In the genomic region with DNA sequence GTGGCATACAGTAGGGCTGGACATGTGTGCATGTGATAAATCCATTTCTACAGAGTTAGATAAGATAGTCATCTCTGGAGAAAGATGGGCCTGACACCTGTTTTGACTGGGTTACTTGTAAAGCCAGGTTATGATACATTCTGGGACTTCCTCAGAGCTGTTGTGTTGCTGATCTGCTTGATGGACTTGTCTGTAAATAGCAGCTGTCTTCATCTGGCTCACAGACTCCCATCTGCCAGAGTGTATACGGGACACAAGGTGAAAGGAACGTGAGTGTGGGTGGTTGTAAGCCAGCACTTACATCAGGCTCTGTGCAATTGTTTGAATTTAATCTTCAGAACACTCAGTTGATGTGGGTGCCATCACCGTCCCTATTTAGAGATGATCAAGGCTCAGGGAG, we compare ENCODE assay signal across 18 cellular contexts. TPM values are rescaled to one million over a fixed set of nuclear protein-coding genes. Genes with fewer than 3 reads are reported as not detected.
DNase-seq lines count a peak whose midpoint lies in the region; ATAC-seq, FAIRE-seq and TF ChIP-seq lines count a peak whose summit lies in the region.
"Had no signal": no experiment of that assay in that cellular context is flagged by ENCODE, and none has a peak within 500 bp of the region (broad histone marks: within the 10 kb centered on the region; RNA-seq: fewer than 3 reads in every experiment).

No MANE protein-coding gene starts in this region.

- no peaks in the 10 kb centered on the region for H3K9me3 ChIP-seq in psoas muscle
- no peaks in the 10 kb centered on the region for H3K9me3 ChIP-seq in tibial nerve
- H3K9me3 ChIP-seq in CD8-positive, alpha-beta T cell (ENCODE audit: low read length): no peaks in the 10 kb centered on the region
- H3K9me3 ChIP-seq: BLaER1 had no signal

- TF ChIP-seq POLR2A in tibial nerve (IDR thresholded peaks at IDR 0.05): no peak

- no peaks in the 10 kb centered on the region for H3K27me3 ChIP-seq in bronchial epithelial cell (ENCODE audit: control insufficient read depth, insufficient read depth, low read length)
- no peaks in the 10 kb centered on the region for H3K27me3 ChIP-seq in psoas muscle (ENCODE audit: insufficient read depth in 3 of 3, low read length in 2 of 3)
- H3K27me3 ChIP-seq in tibial nerve: no peaks in the 10 kb centered on the region
- no peaks in the 10 kb centered on the region for H3K27me3 ChIP-seq in CD8-positive, alpha-beta T cell (ENCODE audit: insufficient read depth, low read length)
- H3K27me3 ChIP-seq: BLaER1, cardiac muscle cell, neural progenitor cell had no signal

- H3K4me1 Mint-ChIP-seq in CD8-positive, alpha-beta T cell (ENCODE audit: low read depth): no peaks in the 10 kb centered on the region

- H3K4me3 Mint-ChIP-seq in CD8-positive, alpha-beta T cell: no peak overlapping the region
- H3K4me3 Mint-ChIP-seq: activated naive CD8-positive, alpha-beta T cell; neural progenitor cell had no signal

- intact Hi-C loops in psoas muscle (cut with DNase I): loop anchor here in 1 of 2 donors (5.0 kb wide), 1 partner anchor 109 kb away; a partner anchor contains a TSS
- intact Hi-C loops in CD8-positive, alpha-beta T cell (cut with DNase I, micrococcal nuclease): no loop called here

- no peak for DNase-seq in bronchial epithelial cell (ENCODE audit: low read depth)
- no peak for DNase-seq in psoas muscle
- DNase-seq in tibial nerve (ENCODE audit: low spot score in 2 of 2): no peak
- DNase-seq in islet precursor cell: no peak
- no peak for DNase-seq in CD8-positive, alpha-beta T cell
- DNase-seq: DMS79, Kasumi-1, mesendoderm, NCI-H1417 treated with DMSO at 0.1 percent for 48 hours, NCI-H446 had no signal

- peak; percentile 52 for ATAC-seq in GM18517 (IDR thresholded peaks at IDR 0.05; ENCODE audit: unreplicated experiment)
- peak; percentile 42 for ATAC-seq in HG02678 (IDR thresholded peaks at IDR 0.05; ENCODE audit: unreplicated experiment)
- ATAC-seq in psoas muscle: peak; percentile 87 to 89 (median 88)
- no peak for ATAC-seq in GM19324 (IDR thresholded peaks at IDR 0.05; ENCODE audit: low FRiP score, unreplicated experiment)
- ATAC-seq in CD8-positive, alpha-beta T cell: no peak

- no peak for TF ChIP-seq EP300 in tibial nerve (IDR thresholded peaks at IDR 0.05)

- H3K9me3 Mint-ChIP-seq in CD8-positive, alpha-beta T cell: no peaks in the 10 kb centered on the region
- H3K9me3 Mint-ChIP-seq: neural progenitor cell had no signal

- POLR2A ChIA-PET in CD8-positive, alpha-beta T cell (lab: Charles Lee): no interaction called here

- FAIRE-seq in bronchial epithelial cell (lab: Jason Lieb, UNC): peak; percentile 88

- WGBS in psoas muscle, 3 donors: 25 to 37% (median 25%) methylated on average over 3 of the region's 3 CpGs
- 73 to 92% methylated on average over 3 of the region's 3 CpGs for WGBS in tibial nerve, 2 donors

- TF ChIP-seq CTCF in bronchial epithelial cell (IDR thresholded peaks at IDR 0.05; ENCODE audit: insufficient read depth, low read length, severe bottlenecking) (no peak), psoas muscle (IDR thresholded peaks at IDR 0.05) (no peak), tibial nerve (IDR thresholded peaks at IDR 0.05) (no peak)
- no peak for TF ChIP-seq CTCF in CD8-positive, alpha-beta T cell (IDR thresholded peaks at IDR 0.05)

- no peaks in the 10 kb centered on the region for H3K36me3 ChIP-seq in bronchial epithelial cell (ENCODE audit: control insufficient read depth, insufficient read depth, low read length)
- no peaks in the 10 kb centered on the region for H3K36me3 ChIP-seq in psoas muscle (ENCODE audit: insufficient read depth in 1 of 2, low read depth in 1 of 2)
- no peaks in the 10 kb centered on the region for H3K36me3 ChIP-seq in tibial nerve
- no peaks in the 10 kb centered on the region for H3K36me3 ChIP-seq in CD8-positive, alpha-beta T cell (ENCODE audit: insufficient read depth, low read length)
- H3K36me3 ChIP-seq: BLaER1, cardiac muscle cell, neural progenitor cell had no signal

- peak overlapping the region; percentile 86 for H3K27ac ChIP-seq in psoas muscle
- no peak overlapping the region for H3K27ac ChIP-seq in tibial nerve
- no peak overlapping the region for H3K27ac ChIP-seq in CD8-positive, alpha-beta T cell (ENCODE audit: low read depth, low read length)
- H3K27ac ChIP-seq: BLaER1, cardiac muscle cell, neural progenitor cell, skin epidermis had no signal

- H3K4me3 ChIP-seq in bronchial epithelial cell (ENCODE audit: low read depth, low read length): no peak overlapping the region
- H3K4me3 ChIP-seq in psoas muscle: no peak overlapping the region
- H3K4me3 ChIP-seq in tibial nerve: no peak overlapping the region
- H3K4me3 ChIP-seq in CD8-positive, alpha-beta T cell (ENCODE audit: low read depth, low read length): no peak overlapping the region
- H3K4me3 ChIP-seq: BLaER1, cardiac muscle cell, neural progenitor cell, skin epidermis had no signal

- no peaks in the 10 kb centered on the region for H3K36me3 Mint-ChIP-seq in CD8-positive, alpha-beta T cell
- H3K36me3 Mint-ChIP-seq: activated naive CD8-positive, alpha-beta T cell; neural progenitor cell had no signal

- CTCF ChIA-PET in CD8-positive, alpha-beta T cell (lab: Charles Lee): no interaction called here

- no peak overlapping the region for H3K27ac Mint-ChIP-seq in CD8-positive, alpha-beta T cell
- H3K27ac Mint-ChIP-seq: activated naive CD8-positive, alpha-beta T cell; neural progenitor cell had no signal

- peaks cover 46% of the 10 kb centered on the region for H3K4me1 ChIP-seq in psoas muscle
- H3K4me1 ChIP-seq in tibial nerve: no peaks in the 10 kb centered on the region
- H3K4me1 ChIP-seq in CD8-positive, alpha-beta T cell (ENCODE audit: insufficient read depth, low read length): no peaks in the 10 kb centered on the region

- no peaks in the 10 kb centered on the region for H3K27me3 Mint-ChIP-seq in CD8-positive, alpha-beta T cell (ENCODE audit: low read depth)

RNA-seq across cellular contexts. Expression of a gene that starts 49.8 kb away (rescaled TPM):
- total RNA-seq in bronchial epithelial cell (1.8 TPM in 2 replicates), psoas muscle (10 to 100 TPM in 1 of 4 donors, 1 to 10 TPM in 3; 4.0 to 14.6 (median 4.7) TPM), tibial nerve (10 to 100 TPM; 11.4 to 20.8 (median 15.6) TPM)
- polyA plus RNA-seq in psoas muscle: 1 to 10 TPM; 2.5 to 5.0 (median 4.0) TPM
- total RNA-seq in CD8-positive, alpha-beta T cell: 1 to 10 TPM; 2.3 to 2.6 TPM

Comparison
In these comparisons a context has a peak if more than half of its experiments do, and no peak if none do; other contexts are left out.
1. ATAC-seq: peak in GM18517 (single experiment), HG02678 (single experiment) and psoas muscle (4 of 4); none in GM19324 (single experiment) and CD8-positive, alpha-beta T cell (single experiment).